Comparison of ENCODE assay signal across 17 cellular contexts in the genomic region with DNA sequence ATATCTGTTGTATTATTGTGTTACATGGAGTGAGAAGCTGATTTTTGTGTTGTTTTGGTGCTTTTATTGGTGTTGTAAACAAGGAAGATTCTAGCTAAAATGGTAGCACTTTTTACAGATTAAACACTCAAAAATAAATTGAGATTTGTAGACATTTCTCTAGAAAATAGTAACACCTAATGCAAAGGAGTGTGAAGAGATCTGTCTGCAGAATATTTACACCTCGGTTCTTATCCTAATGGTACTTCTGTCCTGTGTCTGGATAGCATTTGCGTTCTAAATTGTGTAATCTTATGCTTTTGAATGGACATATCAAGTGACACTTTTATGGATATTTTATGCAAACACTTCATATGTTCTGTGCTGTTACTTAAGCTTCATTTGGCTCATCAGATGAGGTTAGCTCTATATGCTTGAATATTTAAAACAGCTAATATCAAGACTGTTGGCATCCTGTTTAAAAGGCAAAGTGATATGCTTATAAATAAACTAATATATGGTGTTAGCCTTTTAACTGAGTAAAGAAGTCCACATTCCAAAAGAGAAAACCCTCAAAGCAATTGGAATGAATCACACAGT. TPM values are rescaled to one million over a fixed set of nuclear protein-coding genes. Genes with fewer than 3 reads are reported as not detected.
DNase-seq lines count a peak whose midpoint lies in the region; ATAC-seq and TF ChIP-seq lines count a peak whose summit lies in the region.
"Had no signal": no experiment of that assay in that cellular context is flagged by ENCODE, and none has a peak within 500 bp of the region (broad histone marks: within the 10 kb centered on the region; RNA-seq: fewer than 3 reads in every experiment).

No MANE protein-coding gene starts in this region.

- H3K9me3 ChIP-seq in ectodermal cell (ENCODE audit: control insufficient read depth, low read length) (no peaks in the 10 kb centered on the region), neural cell (ENCODE audit: low read length) (no peaks in the 10 kb centered on the region), thyroid gland (no peaks in the 10 kb centered on the region)
- H3K9me3 ChIP-seq: colonic mucosa, uterus had no signal

- H3K4me3 Mint-ChIP-seq in progenitor cell of endocrine pancreas (ENCODE audit: low read depth), result no peak overlapping the region
- H3K4me3 Mint-ChIP-seq: activated CD4-positive, alpha-beta T cell treated with anti-CD3 and anti-CD28 coated beads for 36 hours; activated naive CD8-positive, alpha-beta T cell treated with anti-CD3 and anti-CD28 coated beads, Interleukin-2, amount 10 ng/mL, durations not matched to agents 7 days and 5 days had no signal

- H3K27me3 ChIP-seq in ectodermal cell (ENCODE audit: control insufficient read depth, insufficient read depth, low read length, poor library complexity, severe bottlenecking) (peaks cover 32% of the 10 kb centered on the region), neural cell (ENCODE audit: insufficient read depth, low read depth, low read length) (no peaks in the 10 kb centered on the region), thyroid gland (no peaks in the 10 kb centered on the region)
- H3K27me3 ChIP-seq: uterus had no signal

- TF ChIP-seq CTCF in neural cell (IDR thresholded peaks at IDR 0.05; ENCODE audit: poor library complexity, severe bottlenecking), result no peak
- no peak for TF ChIP-seq CTCF in thyroid gland (IDR thresholded peaks at IDR 0.05)
- TF ChIP-seq CTCF in progenitor cell of endocrine pancreas (IDR thresholded peaks at IDR 0.05; ENCODE audit: unreplicated experiment), result no peak

- peaks cover 76% of the 10 kb centered on the region for H3K79me2 ChIP-seq in neural cell (replicated peaks; ENCODE audit: insufficient read depth, low read length)

- DNase-seq in DMS53 treated with DMSO at 0.1 percent for 48 hours (lab: John Stamatoyannopoulos, UW; ENCODE audit: unreplicated experiment), result peak; percentile 23
- peak; percentile 35 for DNase-seq in NCI-H2029 treated with DMSO at 0.1 percent for 48 hours (lab: John Stamatoyannopoulos, UW)
- DNase-seq in thyroid gland, result no peak
- DNase-seq in progenitor cell of endocrine pancreas (ENCODE audit: low spot score, unreplicated experiment), result no peak
- DNase-seq in DMS 273 treated with DMSO at 0.1 percent for 48 hours (lab: John Stamatoyannopoulos, UW), result no peak
- DNase-seq: activated CD4-positive, alpha-beta T cell treated with anti-CD3 and anti-CD28 coated beads for 36 hours; activated naive CD8-positive, alpha-beta T cell treated with anti-CD3 and anti-CD28 coated beads, Interleukin-2, amount 10 ng/mL, durations not matched to agents 7 days and 5 days; activated T-cell treated with anti-CD3 and anti-CD28 coated beads for 4 hours; colonic mucosa; NCI-H226; uterus had no signal

- H3K4me1 ChIP-seq in ectodermal cell (ENCODE audit: control insufficient read depth, insufficient read depth, low read length) (peaks cover 10% of the 10 kb centered on the region), thyroid gland (peaks cover 0 to 18% of the 10 kb centered on the region in 2 donors)
- H3K4me1 ChIP-seq: BLaER1, colonic mucosa, uterus had no signal

- TF ChIP-seq EP300 in neural cell (conservative IDR thresholded peaks at IDR 0.05; ENCODE audit: poor library complexity, severe bottlenecking), result no peak

- H3K9me2 ChIP-seq in neural cell (ENCODE audit: insufficient read depth, low read length), result no peaks in the 10 kb centered on the region

- intact Hi-C loops in thyroid gland (cut with DNase I), result loop anchor here (10.0 kb wide), 1 partner anchor 49 kb away; no protein-coding TSS in a partner anchor

- H3K27ac ChIP-seq in ectodermal cell (ENCODE audit: insufficient read depth, low read depth, low read length, poor library complexity, severe bottlenecking), result no peak overlapping the region
- H3K27ac ChIP-seq in neural cell (ENCODE audit: low read length), result no peak overlapping the region
- no peak overlapping the region for H3K27ac ChIP-seq in thyroid gland
- H3K27ac ChIP-seq: BLaER1, colonic mucosa, RWPE1, uterus had no signal

- H3K27me3 Mint-ChIP-seq in progenitor cell of endocrine pancreas, result peaks cover 27% of the 10 kb centered on the region

- H4K20me1 ChIP-seq in neural cell (ENCODE audit: insufficient read depth), result no peaks in the 10 kb centered on the region
- H4K20me1 ChIP-seq: BLaER1 had no signal

- no peaks in the 10 kb centered on the region for H3K36me3 Mint-ChIP-seq in progenitor cell of endocrine pancreas (ENCODE audit: insufficient read depth)
- H3K36me3 Mint-ChIP-seq: activated naive CD8-positive, alpha-beta T cell treated with anti-CD3 and anti-CD28 coated beads, Interleukin-2, amount 10 ng/mL, durations not matched to agents 7 days and 5 days had no signal

- H3F3A ChIP-seq in neural cell (ENCODE audit: insufficient read depth, low read length, poor library complexity, severe bottlenecking), result no peaks in the 10 kb centered on the region

- H3K4me3 ChIP-seq in ectodermal cell (ENCODE audit: insufficient read depth, low read depth, low read length), result peak overlapping the region; percentile 13
- peak overlapping the region; percentile 96 for H3K4me3 ChIP-seq in neural cell (ENCODE audit: low read length)
- no peak overlapping the region for H3K4me3 ChIP-seq in thyroid gland (replicated peaks in 1 of 3)
- H3K4me3 ChIP-seq: BLaER1, colonic mucosa, uterus had no signal

- H3K4me2 ChIP-seq in neural cell (ENCODE audit: low read length), result peak overlapping the region; percentile 66
- H3K4me2 ChIP-seq: BLaER1 had no signal

- ATAC-seq in GM19324 (IDR thresholded peaks at IDR 0.05; ENCODE audit: low FRiP score, unreplicated experiment), result no peak
- ATAC-seq: activated CD4-positive, alpha-beta T cell treated with anti-CD3 and anti-CD28 coated beads for 36 hours had no signal

- H3K4me1 Mint-ChIP-seq in progenitor cell of endocrine pancreas (ENCODE audit: low read depth), result peaks cover 15% of the 10 kb centered on the region
- H3K4me1 Mint-ChIP-seq: activated CD4-positive, alpha-beta T cell treated with anti-CD3 and anti-CD28 coated beads for 36 hours; activated naive CD8-positive, alpha-beta T cell treated with anti-CD3 and anti-CD28 coated beads, Interleukin-2, amount 10 ng/mL, durations not matched to agents 7 days and 5 days had no signal

- no peak overlapping the region for H3K9ac ChIP-seq in neural cell (ENCODE audit: low read length)
- H3K9ac ChIP-seq: BLaER1 had no signal

- H3K36me3 ChIP-seq in ectodermal cell (ENCODE audit: control insufficient read depth, insufficient read depth, low read length) (no peaks in the 10 kb centered on the region), neural cell (ENCODE audit: insufficient read depth, low read length) (no peaks in the 10 kb centered on the region), thyroid gland (no peaks in the 10 kb centered on the region)
- H3K36me3 ChIP-seq: BLaER1, colonic mucosa, uterus had no signal

- 85 to 89% methylated on average over 2 of the region's 2 CpGs for WGBS in ectodermal cell, 2 experiments
- 65 to 70% methylated on average over 2 of the region's 2 CpGs for WGBS in thyroid gland, 2 donors

- TF ChIP-seq POLR2A in thyroid gland (IDR thresholded peaks at IDR 0.05), result no peak

- no peak for TF ChIP-seq RAD21 in neural cell (conservative IDR thresholded peaks at IDR 0.05)

- no peaks in the 10 kb centered on the region for H3K9me3 Mint-ChIP-seq in progenitor cell of endocrine pancreas (ENCODE audit: low read depth)
- H3K9me3 Mint-ChIP-seq: activated naive CD8-positive, alpha-beta T cell treated with anti-CD3 and anti-CD28 coated beads, Interleukin-2, amount 10 ng/mL, durations not matched to agents 7 days and 5 days had no signal

- no peak overlapping the region for H2AFZ ChIP-seq in neural cell (ENCODE audit: low read depth, low read length)

- H3K27ac Mint-ChIP-seq in progenitor cell of endocrine pancreas, result no peak overlapping the region
- H3K27ac Mint-ChIP-seq: activated CD4-positive, alpha-beta T cell treated with anti-CD3 and anti-CD28 coated beads for 36 hours; activated naive CD8-positive, alpha-beta T cell treated with anti-CD3 and anti-CD28 coated beads, Interleukin-2, amount 10 ng/mL, durations not matched to agents 7 days and 5 days had no signal

TF ChIP-seq in neural cell, 6 proteins besides CTCF, POLR2A, EP300 and RAD21:
- TF ChIP-seq MXI1 (conservative IDR thresholded peaks at IDR 0.05; ENCODE audit: poor library complexity, severe bottlenecking) (no peak), EZH2 (IDR thresholded peaks at IDR 0.05; ENCODE audit: borderline replicate concordance, insufficient read depth, low read length, poor library complexity, severe bottlenecking) (no peak), TAF1 (IDR thresholded peaks at IDR 0.05; ENCODE audit: low read depth) (no peak), SMC3 (conservative IDR thresholded peaks at IDR 0.05; ENCODE audit: poor library complexity) (no peak), POLR2AphosphoS5 (IDR thresholded peaks at IDR 0.05) (no peak)
TF ChIP-seq in neural cell: peak in this region for 0.

RNA-seq across cellular contexts. Expression of a gene that starts 6.0 kb away (rescaled TPM):
- polyA plus RNA-seq in ectodermal cell (2013, experiment 1 of 4), result 14.6 TPM
- polyA plus RNA-seq in ectodermal cell (2013, experiment 2 of 4), result 12.1 TPM
- 11.7 TPM for polyA plus RNA-seq in ectodermal cell (2013, experiment 3 of 4)
- 13.4 TPM for polyA plus RNA-seq in ectodermal cell (2013, experiment 4 of 4)
- polyA plus RNA-seq in neural cell, result 12.6 and 15.3 TPM in 2 replicates
- 78.6 and 89.1 TPM in 2 replicates for polyA minus RNA-seq in neural cell
- total RNA-seq in thyroid gland, result 10 to 100 TPM; 12.6 to 55.0 (median 40.0) TPM
- total RNA-seq in progenitor cell of endocrine pancreas, result 9.9 and 17.2 TPM in 2 replicates
- total RNA-seq: activated CD4-positive, alpha-beta T cell treated with anti-CD3 and anti-CD28 coated beads for 36 hours; activated naive CD8-positive, alpha-beta T cell treated with anti-CD3 and anti-CD28 coated beads, Interleukin-2, amount 10 ng/mL, durations not matched to agents 7 days and 5 days; T-helper 2 cell treated with Interferon-gamma antibody and Interleukin-4, amounts not matched to agents 100 ng/mL and 5 ng/mL, for 36 hours had no signal

Comparison
In these comparisons a context has a peak if more than half of its experiments do, and no peak if none do; other contexts are left out.
1. DNase-seq: peak in DMS53 treated with DMSO at 0.1 percent for 48 hours (single experiment) and NCI-H2029 treated with DMSO at 0.1 percent for 48 hours (single experiment); none in thyroid gland (0 of 2), progenitor cell of endocrine pancreas (single experiment) and DMS 273 treated with DMSO at 0.1 percent for 48 hours (single experiment).
2. H3K4me3 ChIP-seq: peak in ectodermal cell (single experiment) and neural cell (single experiment); none in thyroid gland (0 of 3).